In the genomic region with DNA sequence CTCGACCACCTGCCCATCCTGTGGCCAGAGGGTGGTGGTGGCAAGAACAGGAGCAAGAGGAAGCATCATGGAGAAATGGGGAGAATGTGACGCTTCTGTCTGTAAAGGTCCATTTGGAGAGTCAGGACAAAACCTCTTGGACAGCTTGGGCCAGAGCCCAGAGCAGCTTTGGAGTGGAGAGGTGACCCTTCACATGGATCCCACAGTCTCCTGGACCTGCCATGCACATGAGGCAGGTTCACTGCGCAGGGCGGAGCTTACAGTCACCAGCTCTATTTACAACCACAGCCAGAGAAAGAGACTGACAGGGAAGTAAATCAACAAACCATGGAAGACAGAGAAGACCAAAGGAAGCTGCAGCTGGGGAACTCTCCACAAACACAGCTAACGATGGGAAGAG, we compare ENCODE assay signal across 16 cellular contexts. TPM values are rescaled to one million over a fixed set of nuclear protein-coding genes. Genes with fewer than 3 reads are reported as not detected.
"Had no signal": no experiment of that assay in that cellular context is flagged by ENCODE, and none has a peak within 500 bp of the region (broad histone marks: within the 10 kb centered on the region; RNA-seq: fewer than 3 reads in every experiment).

No MANE protein-coding gene starts in this region.

- H3K4me3 ChIP-seq: gastrocnemius medialis, pancreas, thoracic aorta had no signal

- H3K9me3 ChIP-seq: gastrocnemius medialis, pancreas, thoracic aorta had no signal

- H3K36me3 ChIP-seq: gastrocnemius medialis, pancreas, thoracic aorta had no signal

- DNase-seq: activated CD4-positive, alpha-beta memory T cell treated with anti-CD3 and anti-CD28 coated beads, Interleukin-2, amount 10 ng/mL, durations not matched to agents 7 days and 5 days; activated CD4-positive, alpha-beta T cell treated with anti-CD3 and anti-CD28 coated beads for 4 hours; activated effector memory CD4-positive, alpha-beta T cell treated with anti-CD3 and anti-CD28 coated beads, Interleukin-2, amount 50 U/mL, for 16 hours; activated T-cell treated with anti-CD3 and anti-CD28 coated beads, Interleukin-2, amount 50 U/mL, for 4 hours; erythroblast; gastrocnemius medialis; mammary epithelial cell; pancreas; stimulated activated CD4-positive, alpha-beta T cell treated with anti-CD3 and anti-CD28 coated beads, Interleukin-12 subunit alpha, Interleukin-12 subunit beta, amount 100 ng/mL, for 4 hours; stimulated activated CD4-positive, alpha-beta T cell treated with anti-CD3 and anti-CD28 coated beads, Interleukin-2, amount 100 ng/mL, for 24 hours had no signal

- H3K27me3 ChIP-seq: pancreas had no signal

- ATAC-seq: activated naive CD4-positive, alpha-beta T cell treated with anti-CD3 and anti-CD28 coated beads, Interleukin-2, amount 50 U/mL, for 72 hours; activated T-cell treated with anti-CD3 and anti-CD28 coated beads, Interleukin-2, amount 50 U/mL, for 4 hours; gastrocnemius medialis; left lobe of liver; pancreas; stimulated activated effector memory CD8-positive, alpha-beta T cell treated with anti-CD3 and anti-CD28 coated beads, Interleukin-12 subunit alpha, Interleukin-12 subunit beta, amount 100 ng/mL, for 72 hours had no signal

- H3K27ac ChIP-seq: gastrocnemius medialis, pancreas, thoracic aorta had no signal

- H3K4me1 ChIP-seq: gastrocnemius medialis, pancreas had no signal

RNA-seq across cellular contexts. Expression of gene RGS8, which starts 0.8 kb away (rescaled TPM):
- total RNA-seq: activated CD4-positive, alpha-beta memory T cell treated with anti-CD3 and anti-CD28 coated beads, Interleukin-2, amount 10 ng/mL, durations not matched to agents 7 days and 5 days; activated naive CD4-positive, alpha-beta T cell treated with anti-CD3 and anti-CD28 coated beads, Interleukin-2, amount 50 U/mL, for 72 hours; activated T-cell treated with anti-CD3 and anti-CD28 coated beads, Interleukin-2, amount 50 U/mL, for 4 hours; cardiac septum; gastrocnemius medialis; left lobe of liver; mammary epithelial cell; pancreas; renal cortical epithelial cell; thoracic aorta had no signal
